Comparison of ENCODE assay signal across 1 cellular context in the genomic region with DNA sequence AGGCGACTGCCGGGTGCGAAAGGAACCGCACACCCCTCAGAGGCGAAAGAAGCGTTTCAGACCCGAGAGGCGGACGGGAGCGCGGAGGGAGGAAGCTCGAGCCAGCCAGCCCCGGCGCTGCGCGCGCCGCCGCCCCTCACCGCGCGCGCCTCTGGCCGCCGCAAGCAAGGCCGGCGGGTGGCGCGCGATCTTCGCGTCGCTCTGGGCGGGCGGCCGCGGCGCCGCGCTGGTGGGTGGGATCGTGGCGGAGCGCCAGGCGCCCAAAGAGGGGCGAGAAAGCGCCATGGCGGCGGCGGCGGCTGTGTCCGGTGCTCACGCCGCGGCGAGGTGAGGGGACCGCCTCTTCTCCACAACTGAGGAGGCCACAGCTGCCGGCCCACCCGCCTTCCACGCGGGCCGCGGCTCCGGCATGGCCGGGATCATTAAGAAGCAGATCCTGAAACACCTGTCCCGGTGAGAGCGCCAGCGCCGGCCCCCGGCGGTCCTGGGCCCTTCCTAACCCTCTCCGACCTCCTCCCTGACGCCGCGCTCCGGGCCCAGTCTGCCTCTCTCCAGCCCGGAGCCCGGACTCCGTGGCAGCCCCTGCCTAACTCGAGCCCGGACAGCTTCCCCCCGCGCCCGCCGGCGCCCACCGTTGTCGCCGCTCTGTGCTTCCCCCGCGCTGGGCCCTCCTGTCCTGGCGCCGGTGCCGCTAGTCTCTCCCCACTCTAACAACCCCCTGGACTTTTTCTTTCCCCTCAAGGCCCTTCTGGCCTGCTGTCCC.
TF ChIP-seq lines count a peak whose summit lies in the region.

A gene with protein sequence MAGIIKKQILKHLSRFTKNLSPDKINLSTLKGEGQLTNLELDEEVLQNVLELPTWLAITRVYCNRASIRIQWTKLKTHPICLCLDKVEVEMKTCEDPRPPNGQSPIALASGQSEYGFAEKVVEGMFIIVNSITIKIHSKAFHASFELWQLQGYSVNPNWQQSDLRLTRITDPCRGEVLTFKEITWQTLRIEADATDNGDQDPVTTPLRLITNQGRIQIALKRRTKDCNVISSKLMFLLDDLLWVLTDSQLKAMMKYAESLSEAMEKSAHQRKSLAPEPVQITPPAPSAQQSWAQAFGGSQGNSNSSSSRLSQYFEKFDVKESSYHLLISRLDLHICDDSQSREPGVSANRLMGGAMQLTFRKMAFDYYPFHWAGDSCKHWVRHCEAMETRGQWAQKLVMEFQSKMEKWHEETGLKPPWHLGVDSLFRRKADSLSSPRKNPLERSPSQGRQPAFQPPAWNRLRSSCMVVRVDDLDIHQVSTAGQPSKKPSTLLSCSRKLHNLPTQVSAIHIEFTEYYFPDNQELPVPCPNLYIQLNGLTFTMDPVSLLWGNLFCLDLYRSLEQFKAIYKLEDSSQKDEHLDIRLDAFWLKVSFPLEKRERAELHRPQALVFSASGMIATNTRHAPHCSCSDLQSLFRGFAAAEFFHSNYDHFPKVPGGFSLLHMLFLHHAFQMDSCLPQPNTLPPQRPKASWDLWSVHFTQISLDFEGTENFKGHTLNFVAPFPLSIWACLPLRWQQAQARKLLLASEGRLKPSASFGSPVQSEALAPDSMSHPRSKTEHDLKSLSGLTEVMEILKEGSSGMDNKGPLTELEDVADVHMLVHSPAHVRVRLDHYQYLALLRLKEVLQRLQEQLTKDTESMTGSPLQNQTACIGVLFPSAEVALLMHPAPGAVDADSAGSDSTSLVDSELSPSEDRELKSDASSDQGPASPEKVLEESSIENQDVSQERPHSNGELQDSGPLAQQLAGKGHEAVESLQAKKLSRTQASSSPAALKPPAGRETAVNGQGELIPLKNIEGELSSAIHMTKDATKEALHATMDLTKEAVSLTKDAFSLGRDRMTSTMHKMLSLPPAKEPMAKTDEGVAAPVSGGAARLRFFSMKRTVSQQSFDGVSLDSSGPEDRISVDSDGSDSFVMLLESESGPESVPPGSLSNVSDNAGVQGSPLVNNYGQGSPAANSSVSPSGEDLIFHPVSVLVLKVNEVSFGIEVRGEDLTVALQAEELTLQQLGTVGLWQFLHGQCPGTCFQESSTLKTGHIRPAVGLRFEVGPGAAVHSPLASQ (N-terminal part only) (plus strand): TSS at position 242 of the 763 bp plus-strand sequence. CDS start 168 bp downstream, at position 410.

TF ChIP-seq in K562, 482 proteins besides CTCF, POLR2A, EP300 and RAD21 (continued from another document and continues in another):
- TF ChIP-seq, protein P1, sequence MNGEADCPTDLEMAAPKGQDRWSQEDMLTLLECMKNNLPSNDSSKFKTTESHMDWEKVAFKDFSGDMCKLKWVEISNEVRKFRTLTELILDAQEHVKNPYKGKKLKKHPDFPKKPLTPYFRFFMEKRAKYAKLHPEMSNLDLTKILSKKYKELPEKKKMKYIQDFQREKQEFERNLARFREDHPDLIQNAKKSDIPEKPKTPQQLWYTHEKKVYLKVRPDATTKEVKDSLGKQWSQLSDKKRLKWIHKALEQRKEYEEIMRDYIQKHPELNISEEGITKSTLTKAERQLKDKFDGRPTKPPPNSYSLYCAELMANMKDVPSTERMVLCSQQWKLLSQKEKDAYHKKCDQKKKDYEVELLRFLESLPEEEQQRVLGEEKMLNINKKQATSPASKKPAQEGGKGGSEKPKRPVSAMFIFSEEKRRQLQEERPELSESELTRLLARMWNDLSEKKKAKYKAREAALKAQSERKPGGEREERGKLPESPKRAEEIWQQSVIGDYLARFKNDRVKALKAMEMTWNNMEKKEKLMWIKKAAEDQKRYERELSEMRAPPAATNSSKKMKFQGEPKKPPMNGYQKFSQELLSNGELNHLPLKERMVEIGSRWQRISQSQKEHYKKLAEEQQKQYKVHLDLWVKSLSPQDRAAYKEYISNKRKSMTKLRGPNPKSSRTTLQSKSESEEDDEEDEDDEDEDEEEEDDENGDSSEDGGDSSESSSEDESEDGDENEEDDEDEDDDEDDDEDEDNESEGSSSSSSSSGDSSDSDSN (IDR thresholded peaks at IDR 0.05; ENCODE audit: borderline replicate concordance in 1 of 2, low read depth in 2 of 2, low read length in 2 of 2) = peak in 1 of 2 experiments; percentile 11; a peak in 1 of 4 replicates
- TF ChIP-seq CHD4 (IDR thresholded peaks at IDR 0.05; ENCODE audit: insufficient read depth, insufficient replicate concordance, low read depth, low read length, poor library complexity, severe bottlenecking) = no peak
- TF ChIP-seq, protein P2, sequence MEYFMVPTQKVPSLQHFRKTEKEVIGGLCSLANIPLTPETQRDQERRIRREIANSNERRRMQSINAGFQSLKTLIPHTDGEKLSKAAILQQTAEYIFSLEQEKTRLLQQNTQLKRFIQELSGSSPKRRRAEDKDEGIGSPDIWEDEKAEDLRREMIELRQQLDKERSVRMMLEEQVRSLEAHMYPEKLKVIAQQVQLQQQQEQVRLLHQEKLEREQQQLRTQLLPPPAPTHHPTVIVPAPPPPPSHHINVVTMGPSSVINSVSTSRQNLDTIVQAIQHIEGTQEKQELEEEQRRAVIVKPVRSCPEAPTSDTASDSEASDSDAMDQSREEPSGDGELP (CRISPR knock-in tag; IDR thresholded peaks at IDR 0.05; ENCODE audit: borderline replicate concordance) = 0 out of 2 replicates have a peak, but pooled peaks have one; percentile 32
- TF ChIP-seq L3MBTL2 (IDR thresholded peaks at IDR 0.05) = 0 out of 2 replicates have a peak, but pooled peaks have one; percentile 14
- TF ChIP-seq CCNT2 (IDR thresholded peaks at IDR 0.05; ENCODE audit: borderline replicate concordance, extremely low read depth, insufficient read length, low read depth, low read length) = peak; percentile 97
- no peak for TF ChIP-seq HDAC8 (tag; IDR thresholded peaks at IDR 0.05)
- TF ChIP-seq SNIP1 (IDR thresholded peaks at IDR 0.05; ENCODE audit: low read depth) = no peak
- TF ChIP-seq, protein P3, sequence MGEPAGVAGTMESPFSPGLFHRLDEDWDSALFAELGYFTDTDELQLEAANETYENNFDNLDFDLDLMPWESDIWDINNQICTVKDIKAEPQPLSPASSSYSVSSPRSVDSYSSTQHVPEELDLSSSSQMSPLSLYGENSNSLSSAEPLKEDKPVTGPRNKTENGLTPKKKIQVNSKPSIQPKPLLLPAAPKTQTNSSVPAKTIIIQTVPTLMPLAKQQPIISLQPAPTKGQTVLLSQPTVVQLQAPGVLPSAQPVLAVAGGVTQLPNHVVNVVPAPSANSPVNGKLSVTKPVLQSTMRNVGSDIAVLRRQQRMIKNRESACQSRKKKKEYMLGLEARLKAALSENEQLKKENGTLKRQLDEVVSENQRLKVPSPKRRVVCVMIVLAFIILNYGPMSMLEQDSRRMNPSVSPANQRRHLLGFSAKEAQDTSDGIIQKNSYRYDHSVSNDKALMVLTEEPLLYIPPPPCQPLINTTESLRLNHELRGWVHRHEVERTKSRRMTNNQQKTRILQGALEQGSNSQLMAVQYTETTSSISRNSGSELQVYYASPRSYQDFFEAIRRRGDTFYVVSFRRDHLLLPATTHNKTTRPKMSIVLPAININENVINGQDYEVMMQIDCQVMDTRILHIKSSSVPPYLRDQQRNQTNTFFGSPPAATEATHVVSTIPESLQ (CRISPR knock-in tag; IDR thresholded peaks at IDR 0.05) = peak; percentile 74
- TF ChIP-seq RBM22 (IDR thresholded peaks at IDR 0.05; ENCODE audit: low read depth, low read length, poor library complexity, severe bottlenecking) = peak; percentile 60
- TF ChIP-seq TEAD1 (CRISPR knock-in tag; IDR thresholded peaks at IDR 0.05) = peak in 1 of 2 experiments; percentile 27; a peak in 1 of 4 replicates
- TF ChIP-seq SMARCB1 (IDR thresholded peaks at IDR 0.05; ENCODE audit: insufficient read length, low read depth) = peak; percentile 28
- TF ChIP-seq FOSL1 (tag; conservative IDR thresholded peaks at IDR 0.05) = 0 out of 2 replicates have a peak, but pooled peaks have one; percentile 53
- TF ChIP-seq SIN3A (IDR thresholded peaks at IDR 0.05; ENCODE audit: borderline replicate concordance in 2 of 2, control insufficient read depth in 1 of 2, low read depth in 2 of 2, low read length in 2 of 2) = peak; percentile 30 to 41; a peak in 3 of 4 replicates
- peak; percentile 66; the same call in 1 of the 2 replicates for TF ChIP-seq SIN3B (IDR thresholded peaks at IDR 0.05; ENCODE audit: low read depth)
- peak; percentile 46; the same call in 1 of the 2 replicates for TF ChIP-seq ZBED1 (IDR thresholded peaks at IDR 0.05)
- TF ChIP-seq SMAD4 (CRISPR knock-in tag; conservative IDR thresholded peaks at IDR 0.05) = peak; percentile 85
- TF ChIP-seq, protein P4, sequence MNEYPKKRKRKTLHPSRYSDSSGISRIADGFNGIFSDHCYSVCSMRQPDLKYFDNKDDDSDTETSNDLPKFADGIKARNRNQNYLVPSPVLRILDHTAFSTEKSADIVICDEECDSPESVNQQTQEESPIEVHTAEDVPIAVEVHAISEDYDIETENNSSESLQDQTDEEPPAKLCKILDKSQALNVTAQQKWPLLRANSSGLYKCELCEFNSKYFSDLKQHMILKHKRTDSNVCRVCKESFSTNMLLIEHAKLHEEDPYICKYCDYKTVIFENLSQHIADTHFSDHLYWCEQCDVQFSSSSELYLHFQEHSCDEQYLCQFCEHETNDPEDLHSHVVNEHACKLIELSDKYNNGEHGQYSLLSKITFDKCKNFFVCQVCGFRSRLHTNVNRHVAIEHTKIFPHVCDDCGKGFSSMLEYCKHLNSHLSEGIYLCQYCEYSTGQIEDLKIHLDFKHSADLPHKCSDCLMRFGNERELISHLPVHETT (CRISPR knock-in tag; conservative IDR thresholded peaks at IDR 0.05 in 1 of 2, IDR thresholded peaks at IDR 0.05 in 1 of 2) = peak in 1 of 2 experiments; percentile 86; a peak in 2 of 4 replicates
- peak in 1 of 2 experiments; percentile 9; a peak in 2 of 4 replicates for TF ChIP-seq MAZ (CRISPR knock-in tag; conservative IDR thresholded peaks at IDR 0.05 in 1 of 2, IDR thresholded peaks at IDR 0.05 in 1 of 2)
- no peak; the same call in 1 of the 2 replicates for TF ChIP-seq CBX5 (IDR thresholded peaks at IDR 0.05; ENCODE audit: borderline replicate concordance, low read depth)
- no peak for TF ChIP-seq ZFP1 (CRISPR knock-in tag; IDR thresholded peaks at IDR 0.05)
- no peak for TF ChIP-seq KLF10 (CRISPR knock-in tag; IDR thresholded peaks at IDR 0.05)
- TF ChIP-seq ZNF384 (IDR thresholded peaks at IDR 0.05; ENCODE audit: low read depth, low read length) = no peak
- TF ChIP-seq NCOA4 (IDR thresholded peaks at IDR 0.05; ENCODE audit: partially characterized antibody) = no peak
- no peak for TF ChIP-seq NEUROD1 (IDR thresholded peaks at IDR 0.05; ENCODE audit: borderline replicate concordance, low read depth, low read length, partially characterized antibody)
- TF ChIP-seq CREB1 (IDR thresholded peaks at IDR 0.05) = peak; percentile 90
- peak; percentile 72 for TF ChIP-seq CREB1 (CRISPR knock-in tag; IDR thresholded peaks at IDR 0.05)
- TF ChIP-seq, protein P5, sequence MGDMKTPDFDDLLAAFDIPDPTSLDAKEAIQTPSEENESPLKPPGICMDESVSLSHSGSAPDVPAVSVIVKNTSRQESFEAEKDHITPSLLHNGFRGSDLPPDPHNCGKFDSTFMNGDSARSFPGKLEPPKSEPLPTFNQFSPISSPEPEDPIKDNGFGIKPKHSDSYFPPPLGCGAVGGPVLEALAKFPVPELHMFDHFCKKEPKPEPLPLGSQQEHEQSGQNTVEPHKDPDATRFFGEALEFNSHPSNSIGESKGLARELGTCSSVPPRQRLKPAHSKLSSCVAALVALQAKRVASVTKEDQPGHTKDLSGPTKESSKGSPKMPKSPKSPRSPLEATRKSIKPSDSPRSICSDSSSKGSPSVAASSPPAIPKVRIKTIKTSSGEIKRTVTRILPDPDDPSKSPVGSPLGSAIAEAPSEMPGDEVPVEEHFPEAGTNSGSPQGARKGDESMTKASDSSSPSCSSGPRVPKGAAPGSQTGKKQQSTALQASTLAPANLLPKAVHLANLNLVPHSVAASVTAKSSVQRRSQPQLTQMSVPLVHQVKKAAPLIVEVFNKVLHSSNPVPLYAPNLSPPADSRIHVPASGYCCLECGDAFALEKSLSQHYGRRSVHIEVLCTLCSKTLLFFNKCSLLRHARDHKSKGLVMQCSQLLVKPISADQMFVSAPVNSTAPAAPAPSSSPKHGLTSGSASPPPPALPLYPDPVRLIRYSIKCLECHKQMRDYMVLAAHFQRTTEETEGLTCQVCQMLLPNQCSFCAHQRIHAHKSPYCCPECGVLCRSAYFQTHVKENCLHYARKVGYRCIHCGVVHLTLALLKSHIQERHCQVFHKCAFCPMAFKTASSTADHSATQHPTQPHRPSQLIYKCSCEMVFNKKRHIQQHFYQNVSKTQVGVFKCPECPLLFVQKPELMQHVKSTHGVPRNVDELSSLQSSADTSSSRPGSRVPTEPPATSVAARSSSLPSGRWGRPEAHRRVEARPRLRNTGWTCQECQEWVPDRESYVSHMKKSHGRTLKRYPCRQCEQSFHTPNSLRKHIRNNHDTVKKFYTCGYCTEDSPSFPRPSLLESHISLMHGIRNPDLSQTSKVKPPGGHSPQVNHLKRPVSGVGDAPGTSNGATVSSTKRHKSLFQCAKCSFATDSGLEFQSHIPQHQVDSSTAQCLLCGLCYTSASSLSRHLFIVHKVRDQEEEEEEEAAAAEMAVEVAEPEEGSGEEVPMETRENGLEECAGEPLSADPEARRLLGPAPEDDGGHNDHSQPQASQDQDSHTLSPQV (IDR thresholded peaks at IDR 0.05) = peak; percentile 42
- peak; percentile 96 for TF ChIP-seq GATAD2B (IDR thresholded peaks at IDR 0.05; ENCODE audit: borderline replicate concordance)
- TF ChIP-seq, protein P6, sequence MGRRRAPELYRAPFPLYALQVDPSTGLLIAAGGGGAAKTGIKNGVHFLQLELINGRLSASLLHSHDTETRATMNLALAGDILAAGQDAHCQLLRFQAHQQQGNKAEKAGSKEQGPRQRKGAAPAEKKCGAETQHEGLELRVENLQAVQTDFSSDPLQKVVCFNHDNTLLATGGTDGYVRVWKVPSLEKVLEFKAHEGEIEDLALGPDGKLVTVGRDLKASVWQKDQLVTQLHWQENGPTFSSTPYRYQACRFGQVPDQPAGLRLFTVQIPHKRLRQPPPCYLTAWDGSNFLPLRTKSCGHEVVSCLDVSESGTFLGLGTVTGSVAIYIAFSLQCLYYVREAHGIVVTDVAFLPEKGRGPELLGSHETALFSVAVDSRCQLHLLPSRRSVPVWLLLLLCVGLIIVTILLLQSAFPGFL (CRISPR knock-in tag; IDR thresholded peaks at IDR 0.05) = 0 out of 2 replicates have a peak, but pooled peaks have one; percentile 85
- TF ChIP-seq VEZF1 (CRISPR knock-in tag; IDR thresholded peaks at IDR 0.05) = peak; percentile 37; the same call in 1 of the 2 replicates
- TF ChIP-seq GTF2E2 (tag; IDR thresholded peaks at IDR 0.05) = peak; percentile 40; the same call in 1 of the 2 replicates
- no peak for TF ChIP-seq ZNF143 (CRISPR knock-in tag; IDR thresholded peaks at IDR 0.05)
- TF ChIP-seq CTBP1 (IDR thresholded peaks at IDR 0.05; ENCODE audit: borderline replicate concordance) = peak; percentile 95
- peak; percentile 61 for TF ChIP-seq POLR2H (tag; IDR thresholded peaks at IDR 0.05; ENCODE audit: low read depth)
- TF ChIP-seq JUND (IDR thresholded peaks at IDR 0.05; ENCODE audit: borderline replicate concordance, low read depth, low read length) = no peak
- no peak; the same call in 2 of the 3 replicates for TF ChIP-seq JUND (tag; IDR thresholded peaks at IDR 0.05; ENCODE audit: borderline replicate concordance, low read depth, low read length)
- TF ChIP-seq ZNF146 (CRISPR knock-in tag; IDR thresholded peaks at IDR 0.05; ENCODE audit: unreplicated experiment) = no peak
- TF ChIP-seq CAMTA2 (CRISPR knock-in tag; conservative IDR thresholded peaks at IDR 0.05) = no peak
